2 cellular contexts compared by ENCODE assay signal in genomic region chr2:150478206-150478974, GRCh38.
TF ChIP-seq lines count a peak whose summit lies in the region.

No MANE protein-coding gene starts in this region.

TF ChIP-seq in HCT116, 20 proteins besides CTCF, POLR2A, EP300 and RAD21 (continued from another document):
- TF ChIP-seq EZH2 (IDR thresholded peaks at IDR 0.05) (no peak), FOSL1 (IDR thresholded peaks at IDR 0.05; ENCODE audit: low read depth) (no peak), REST (IDR thresholded peaks at IDR 0.05; ENCODE audit: low read depth) (no peak), EGR1 (IDR thresholded peaks at IDR 0.05; ENCODE audit: low read depth) (no peak), ZNF274 (IDR thresholded peaks at IDR 0.05; ENCODE audit: low read depth, low read length) (no peak), SRF (IDR thresholded peaks at IDR 0.05; ENCODE audit: low read depth) (no peak), SP1 (IDR thresholded peaks at IDR 0.05; ENCODE audit: low read depth) (no peak)
- TF ChIP-seq, protein P1, sequence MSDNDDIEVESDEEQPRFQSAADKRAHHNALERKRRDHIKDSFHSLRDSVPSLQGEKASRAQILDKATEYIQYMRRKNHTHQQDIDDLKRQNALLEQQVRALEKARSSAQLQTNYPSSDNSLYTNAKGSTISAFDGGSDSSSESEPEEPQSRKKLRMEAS (IDR thresholded peaks at IDR 0.05) = no peak

TF ChIP-seq in GM12878, 131 proteins besides CTCF, POLR2A, EP300 and RAD21:
- TF ChIP-seq, protein P2, sequence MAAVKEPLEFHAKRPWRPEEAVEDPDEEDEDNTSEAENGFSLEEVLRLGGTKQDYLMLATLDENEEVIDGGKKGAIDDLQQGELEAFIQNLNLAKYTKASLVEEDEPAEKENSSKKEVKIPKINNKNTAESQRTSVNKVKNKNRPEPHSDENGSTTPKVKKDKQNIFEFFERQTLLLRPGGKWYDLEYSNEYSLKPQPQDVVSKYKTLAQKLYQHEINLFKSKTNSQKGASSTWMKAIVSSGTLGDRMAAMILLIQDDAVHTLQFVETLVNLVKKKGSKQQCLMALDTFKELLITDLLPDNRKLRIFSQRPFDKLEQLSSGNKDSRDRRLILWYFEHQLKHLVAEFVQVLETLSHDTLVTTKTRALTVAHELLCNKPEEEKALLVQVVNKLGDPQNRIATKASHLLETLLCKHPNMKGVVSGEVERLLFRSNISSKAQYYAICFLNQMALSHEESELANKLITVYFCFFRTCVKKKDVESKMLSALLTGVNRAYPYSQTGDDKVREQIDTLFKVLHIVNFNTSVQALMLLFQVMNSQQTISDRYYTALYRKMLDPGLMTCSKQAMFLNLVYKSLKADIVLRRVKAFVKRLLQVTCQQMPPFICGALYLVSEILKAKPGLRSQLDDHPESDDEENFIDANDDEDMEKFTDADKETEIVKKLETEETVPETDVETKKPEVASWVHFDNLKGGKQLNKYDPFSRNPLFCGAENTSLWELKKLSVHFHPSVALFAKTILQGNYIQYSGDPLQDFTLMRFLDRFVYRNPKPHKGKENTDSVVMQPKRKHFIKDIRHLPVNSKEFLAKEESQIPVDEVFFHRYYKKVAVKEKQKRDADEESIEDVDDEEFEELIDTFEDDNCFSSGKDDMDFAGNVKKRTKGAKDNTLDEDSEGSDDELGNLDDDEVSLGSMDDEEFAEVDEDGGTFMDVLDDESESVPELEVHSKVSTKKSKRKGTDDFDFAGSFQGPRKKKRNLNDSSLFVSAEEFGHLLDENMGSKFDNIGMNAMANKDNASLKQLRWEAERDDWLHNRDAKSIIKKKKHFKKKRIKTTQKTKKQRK (IDR thresholded peaks at IDR 0.05; ENCODE audit: low read depth, low read length) = no peak
- TF ChIP-seq JUNB (IDR thresholded peaks at IDR 0.05) (no peak), IKZF2 (IDR thresholded peaks at IDR 0.05) (peak; percentile 38 to 46; a peak in 2 of 4 replicates), SREBF1 (IDR thresholded peaks at IDR 0.05; ENCODE audit: low read length) (no peak), IKZF1 (conservative IDR thresholded peaks at IDR 0.05) (peak; percentile 45; the same call in 1 of the 2 replicates), SPI1 (IDR thresholded peaks at IDR 0.05; ENCODE audit: borderline replicate concordance, insufficient read depth, low read depth, low read length) (0 out of 2 replicates have a peak, but pooled peaks have one; percentile 43), HDAC2 (IDR thresholded peaks at IDR 0.05) (no peak), POLR2AphosphoS2 (IDR thresholded peaks at IDR 0.05; ENCODE audit: low read depth, low read length) (no peak), RELB (IDR thresholded peaks at IDR 0.05; ENCODE audit: low read depth) (0 out of 2 replicates have a peak, but pooled peaks have one; percentile 29), BCL11A (IDR thresholded peaks at IDR 0.05; ENCODE audit: low read depth, low read length) (0 out of 2 replicates have a peak, but pooled peaks have one; percentile 22), MYC (IDR thresholded peaks at IDR 0.05; ENCODE audit: insufficient read depth, insufficient read length, insufficient replicate concordance, low read length, severe bottlenecking) (no peak)
- TF ChIP-seq, protein P3, sequence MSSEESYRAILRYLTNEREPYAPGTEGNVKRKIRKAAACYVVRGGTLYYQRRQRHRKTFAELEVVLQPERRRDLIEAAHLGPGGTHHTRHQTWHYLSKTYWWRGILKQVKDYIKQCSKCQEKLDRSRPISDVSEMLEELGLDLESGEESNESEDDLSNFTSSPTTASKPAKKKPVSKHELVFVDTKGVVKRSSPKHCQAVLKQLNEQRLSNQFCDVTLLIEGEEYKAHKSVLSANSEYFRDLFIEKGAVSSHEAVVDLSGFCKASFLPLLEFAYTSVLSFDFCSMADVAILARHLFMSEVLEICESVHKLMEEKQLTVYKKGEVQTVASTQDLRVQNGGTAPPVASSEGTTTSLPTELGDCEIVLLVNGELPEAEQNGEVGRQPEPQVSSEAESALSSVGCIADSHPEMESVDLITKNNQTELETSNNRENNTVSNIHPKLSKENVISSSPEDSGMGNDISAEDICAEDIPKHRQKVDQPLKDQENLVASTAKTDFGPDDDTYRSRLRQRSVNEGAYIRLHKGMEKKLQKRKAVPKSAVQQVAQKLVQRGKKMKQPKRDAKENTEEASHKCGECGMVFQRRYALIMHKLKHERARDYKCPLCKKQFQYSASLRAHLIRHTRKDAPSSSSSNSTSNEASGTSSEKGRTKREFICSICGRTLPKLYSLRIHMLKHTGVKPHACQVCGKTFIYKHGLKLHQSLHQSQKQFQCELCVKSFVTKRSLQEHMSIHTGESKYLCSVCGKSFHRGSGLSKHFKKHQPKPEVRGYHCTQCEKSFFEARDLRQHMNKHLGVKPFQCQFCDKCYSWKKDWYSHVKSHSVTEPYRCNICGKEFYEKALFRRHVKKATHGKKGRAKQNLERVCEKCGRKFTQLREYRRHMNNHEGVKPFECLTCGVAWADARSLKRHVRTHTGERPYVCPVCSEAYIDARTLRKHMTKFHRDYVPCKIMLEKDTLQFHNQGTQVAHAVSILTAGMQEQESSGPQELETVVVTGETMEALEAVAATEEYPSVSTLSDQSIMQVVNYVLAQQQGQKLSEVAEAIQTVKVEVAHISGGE (CRISPR knock-in tag; IDR thresholded peaks at IDR 0.05) = no peak
- TF ChIP-seq, protein P4, sequence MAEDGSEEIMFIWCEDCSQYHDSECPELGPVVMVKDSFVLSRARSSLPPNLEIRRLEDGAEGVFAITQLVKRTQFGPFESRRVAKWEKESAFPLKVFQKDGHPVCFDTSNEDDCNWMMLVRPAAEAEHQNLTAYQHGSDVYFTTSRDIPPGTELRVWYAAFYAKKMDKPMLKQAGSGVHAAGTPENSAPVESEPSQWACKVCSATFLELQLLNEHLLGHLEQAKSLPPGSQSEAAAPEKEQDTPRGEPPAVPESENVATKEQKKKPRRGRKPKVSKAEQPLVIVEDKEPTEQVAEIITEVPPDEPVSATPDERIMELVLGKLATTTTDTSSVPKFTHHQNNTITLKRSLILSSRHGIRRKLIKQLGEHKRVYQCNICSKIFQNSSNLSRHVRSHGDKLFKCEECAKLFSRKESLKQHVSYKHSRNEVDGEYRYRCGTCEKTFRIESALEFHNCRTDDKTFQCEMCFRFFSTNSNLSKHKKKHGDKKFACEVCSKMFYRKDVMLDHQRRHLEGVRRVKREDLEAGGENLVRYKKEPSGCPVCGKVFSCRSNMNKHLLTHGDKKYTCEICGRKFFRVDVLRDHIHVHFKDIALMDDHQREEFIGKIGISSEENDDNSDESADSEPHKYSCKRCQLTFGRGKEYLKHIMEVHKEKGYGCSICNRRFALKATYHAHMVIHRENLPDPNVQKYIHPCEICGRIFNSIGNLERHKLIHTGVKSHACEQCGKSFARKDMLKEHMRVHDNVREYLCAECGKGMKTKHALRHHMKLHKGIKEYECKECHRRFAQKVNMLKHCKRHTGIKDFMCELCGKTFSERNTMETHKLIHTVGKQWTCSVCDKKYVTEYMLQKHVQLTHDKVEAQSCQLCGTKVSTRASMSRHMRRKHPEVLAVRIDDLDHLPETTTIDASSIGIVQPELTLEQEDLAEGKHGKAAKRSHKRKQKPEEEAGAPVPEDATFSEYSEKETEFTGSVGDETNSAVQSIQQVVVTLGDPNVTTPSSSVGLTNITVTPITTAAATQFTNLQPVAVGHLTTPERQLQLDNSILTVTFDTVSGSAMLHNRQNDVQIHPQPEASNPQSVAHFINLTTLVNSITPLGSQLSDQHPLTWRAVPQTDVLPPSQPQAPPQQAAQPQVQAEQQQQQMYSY (CRISPR knock-in tag; IDR thresholded peaks at IDR 0.05) = no peak
- TF ChIP-seq, protein P5, sequence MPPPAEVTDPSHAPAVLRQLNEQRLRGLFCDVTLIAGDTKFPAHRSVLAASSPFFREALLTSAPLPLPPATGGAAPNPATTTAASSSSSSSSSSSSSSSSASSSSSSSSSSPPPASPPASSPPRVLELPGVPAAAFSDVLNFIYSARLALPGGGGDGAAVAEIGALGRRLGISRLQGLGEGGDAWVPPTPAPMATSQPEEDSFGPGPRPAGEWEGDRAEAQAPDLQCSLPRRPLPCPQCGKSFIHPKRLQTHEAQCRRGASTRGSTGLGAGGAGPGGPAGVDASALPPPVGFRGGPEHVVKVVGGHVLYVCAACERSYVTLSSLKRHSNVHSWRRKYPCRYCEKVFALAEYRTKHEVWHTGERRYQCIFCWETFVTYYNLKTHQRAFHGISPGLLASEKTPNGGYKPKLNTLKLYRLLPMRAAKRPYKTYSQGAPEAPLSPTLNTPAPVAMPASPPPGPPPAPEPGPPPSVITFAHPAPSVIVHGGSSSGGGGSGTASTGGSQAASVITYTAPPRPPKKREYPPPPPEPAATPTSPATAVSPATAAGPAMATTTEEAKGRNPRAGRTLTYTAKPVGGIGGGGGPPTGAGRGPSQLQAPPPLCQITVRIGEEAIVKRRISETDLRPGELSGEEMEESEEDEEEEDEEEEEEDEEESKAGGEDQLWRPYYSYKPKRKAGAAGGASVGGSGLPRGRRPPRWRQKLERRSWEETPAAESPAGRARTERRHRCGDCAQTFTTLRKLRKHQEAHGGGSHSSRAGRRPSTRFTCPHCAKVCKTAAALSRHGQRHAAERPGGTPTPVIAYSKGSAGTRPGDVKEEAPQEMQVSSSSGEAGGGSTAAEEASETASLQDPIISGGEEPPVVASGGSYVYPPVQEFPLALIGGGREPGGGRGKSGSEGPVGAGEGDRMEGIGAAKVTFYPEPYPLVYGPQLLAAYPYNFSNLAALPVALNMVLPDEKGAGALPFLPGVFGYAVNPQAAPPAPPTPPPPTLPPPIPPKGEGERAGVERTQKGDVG (CRISPR knock-in tag; IDR thresholded peaks at IDR 0.05) = no peak
